Comparison of ENCODE assay signal across 16 cellular contexts in the genomic region with DNA sequence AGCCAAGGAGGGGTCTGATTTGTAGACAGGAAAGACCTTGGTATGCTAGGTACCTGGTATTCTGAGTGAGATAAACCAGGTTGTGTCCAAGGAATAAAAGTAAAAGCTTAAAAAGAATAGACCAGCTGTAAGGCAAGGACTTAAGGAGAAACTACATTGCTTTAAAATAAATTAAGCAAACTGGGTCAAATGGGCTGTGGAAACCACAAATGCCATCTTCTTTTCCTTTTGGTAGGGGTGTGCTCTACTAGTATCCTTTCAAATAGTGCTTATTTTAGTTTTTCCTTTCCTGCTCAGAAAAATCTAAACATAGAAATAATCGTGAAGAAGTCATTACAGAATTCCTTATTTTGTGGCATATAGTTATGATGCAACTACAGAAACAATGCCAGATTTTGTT.
"Had no signal": no experiment of that assay in that cellular context is flagged by ENCODE, and none has a peak within 500 bp of the region (broad histone marks: within the 10 kb centered on the region; RNA-seq: fewer than 3 reads in every experiment).

No MANE protein-coding gene starts in this region.

- DNase-seq: cortex of kidney; effector CD8-positive, alpha-beta T cell; foreskin keratinocyte; heart left ventricle; hypothalamus; left cardiac atrium; left lung; left ventricle myocardium superior; lower lobe of right lung; mesenchymal stem cell; midbrain; naive thymus-derived CD4-positive, alpha-beta T cell had no signal

- H3K27me3 Mint-ChIP-seq: dendritic cell treated with granulocyte-macrophage colony-stimulating factor and Interleukin-4, amounts not matched to agents 40 ng/mL and 50 ng/mL, for 4 days had no signal

- H3K4me3 Mint-ChIP-seq: dendritic cell treated with granulocyte-macrophage colony-stimulating factor and Interleukin-4, amounts not matched to agents 40 ng/mL and 50 ng/mL, for 4 days; naive thymus-derived CD4-positive, alpha-beta T cell had no signal

- H3K27ac ChIP-seq: esophagus muscularis mucosa, foreskin keratinocyte, gastroesophageal sphincter, hepatocyte, left lung, lower lobe of right lung had no signal

- ATAC-seq: foreskin keratinocyte; gastroesophageal sphincter; left cardiac atrium; left lung; lower lobe of right lung; naive thymus-derived CD4-positive, alpha-beta T cell had no signal

- H3K4me1 ChIP-seq: esophagus muscularis mucosa, gastroesophageal sphincter, left lung, lower lobe of right lung had no signal

- H3K36me3 ChIP-seq: esophagus muscularis mucosa, gastroesophageal sphincter, heart left ventricle, left lung, lower lobe of right lung had no signal

- H3K27me3 ChIP-seq: esophagus muscularis mucosa, foreskin keratinocyte, gastroesophageal sphincter, heart left ventricle, hepatocyte, left lung had no signal

- H3K27ac Mint-ChIP-seq: dendritic cell treated with granulocyte-macrophage colony-stimulating factor and Interleukin-4, amounts not matched to agents 40 ng/mL and 50 ng/mL, for 4 days had no signal

- H3K4me3 ChIP-seq: esophagus muscularis mucosa, gastroesophageal sphincter, heart left ventricle, hepatocyte, left lung, lower lobe of right lung had no signal
